16 cellular contexts compared by ENCODE assay signal in the genomic region with DNA sequence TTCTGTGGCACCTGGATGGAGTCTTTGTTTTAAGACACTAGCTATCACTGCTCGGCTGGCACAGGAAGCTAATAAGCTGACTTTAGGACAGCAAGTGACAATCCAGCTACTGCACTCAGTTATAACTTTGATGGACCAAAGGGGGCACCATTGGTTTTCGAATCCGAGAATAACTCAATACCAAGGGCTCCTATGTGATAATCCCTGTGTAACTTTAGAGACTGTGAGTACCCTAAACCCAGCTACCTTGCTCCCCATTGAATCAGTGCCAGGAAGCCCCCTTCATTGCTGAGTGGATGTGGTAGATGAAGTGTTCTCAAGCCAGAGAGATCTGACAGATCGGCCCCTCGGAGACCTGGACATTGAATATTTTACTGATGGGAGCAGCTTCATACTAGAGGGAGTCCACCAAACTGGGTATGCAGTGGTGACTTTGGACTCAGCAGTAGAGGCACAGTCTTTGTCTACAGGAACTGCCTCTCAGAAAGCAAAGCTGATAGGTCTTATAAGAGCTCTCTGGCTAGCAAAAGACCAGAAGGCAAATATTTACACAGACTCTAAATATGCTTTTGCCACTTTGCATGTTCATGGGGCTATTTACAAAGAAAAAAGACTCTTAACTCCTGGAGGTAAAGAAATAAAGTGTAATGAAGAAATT. TPM values are rescaled to one million over a fixed set of nuclear protein-coding genes. Genes with fewer than 3 reads are reported as not detected.
A peak's percentile ranks its signal among the peaks of the same experiment; 100 is the strongest.
DNase-seq lines count a peak whose midpoint lies in the region; ATAC-seq and TF ChIP-seq lines count a peak whose summit lies in the region.
"Had no signal": no experiment of that assay in that cellular context is flagged by ENCODE, and none has a peak within 500 bp of the region (broad histone marks: within the 10 kb centered on the region; RNA-seq: fewer than 3 reads in every experiment).

No MANE protein-coding gene starts in this region.

- no peaks in the 10 kb centered on the region for H3K36me3 ChIP-seq in breast epithelium
- H3K36me3 ChIP-seq: cardiac muscle cell, suprapubic skin had no signal

- no peaks in the 10 kb centered on the region for H3K9me3 ChIP-seq in breast epithelium
- H3K9me3 ChIP-seq: suprapubic skin had no signal

- TF ChIP-seq CTCF in MCF 10A (IDR thresholded peaks at IDR 0.05; ENCODE audit: unreplicated experiment) (no peak), breast epithelium (IDR thresholded peaks at IDR 0.05) (no peak), fibroblast of villous mesenchyme (IDR thresholded peaks at IDR 0.05; ENCODE audit: insufficient read depth, low read depth, low read length) (peak; percentile 40)

- no peak overlapping the region for H3K4me3 Mint-ChIP-seq in MCF 10A (ENCODE audit: unreplicated experiment)
- no peak overlapping the region for H3K4me3 Mint-ChIP-seq in activated CD8-positive, alpha-beta memory T cell treated with anti-CD3 and anti-CD28 coated beads, Interleukin-2, amount 10 ng/mL, durations not matched to agents 7 days and 5 days

- no peaks in the 10 kb centered on the region for H3K4me1 ChIP-seq in breast epithelium
- H3K4me1 ChIP-seq: suprapubic skin had no signal

- no peaks in the 10 kb centered on the region for H3K27me3 Mint-ChIP-seq in MCF 10A (ENCODE audit: insufficient read depth, unreplicated experiment)
- H3K27me3 Mint-ChIP-seq in activated CD8-positive, alpha-beta memory T cell treated with anti-CD3 and anti-CD28 coated beads, Interleukin-2, amount 10 ng/mL, durations not matched to agents 7 days and 5 days, result no peaks in the 10 kb centered on the region

- intact Hi-C loops in MCF 10A (cut with micrococcal nuclease), result no loop called here
- intact Hi-C loops in breast epithelium (cut with DNase I; ENCODE audit: low total_unique reads), result no loop called here

- H3K36me3 Mint-ChIP-seq in MCF 10A (ENCODE audit: insufficient read depth, unreplicated experiment), result no peaks in the 10 kb centered on the region
- H3K36me3 Mint-ChIP-seq in activated CD8-positive, alpha-beta memory T cell treated with anti-CD3 and anti-CD28 coated beads, Interleukin-2, amount 10 ng/mL, durations not matched to agents 7 days and 5 days, result no peaks in the 10 kb centered on the region

- no peak overlapping the region for H3K27ac Mint-ChIP-seq in MCF 10A (ENCODE audit: low read depth, unreplicated experiment)
- H3K27ac Mint-ChIP-seq in activated CD8-positive, alpha-beta memory T cell treated with anti-CD3 and anti-CD28 coated beads, Interleukin-2, amount 10 ng/mL, durations not matched to agents 7 days and 5 days, result no peak overlapping the region

- ATAC-seq in activated CD8-positive, alpha-beta memory T cell treated with anti-CD3 and anti-CD28 coated beads, Interleukin-2, amount 10 ng/mL, durations not matched to agents 7 days and 5 days, result no peak

- CTCF ChIA-PET in MCF 10A (lab: Yijun Ruan, JAX), result interaction anchor here (1.0 kb wide), 1 partner anchor 258 kb away, joined by 4 read pairs; no protein-coding TSS in a partner anchor
- CTCF ChIA-PET in activated CD8-positive, alpha-beta memory T cell treated with anti-CD3 and anti-CD28 coated beads, Interleukin-2, amount 10 ng/mL, durations not matched to agents 7 days and 5 days (lab: Charles Lee), result no interaction called here

- H3K4me3 ChIP-seq in breast epithelium, result no peak overlapping the region
- no peak overlapping the region for H3K4me3 ChIP-seq in fibroblast of villous mesenchyme (ENCODE audit: low read depth, low read length)
- H3K4me3 ChIP-seq: cardiac muscle cell, suprapubic skin had no signal

- H3K4me1 Mint-ChIP-seq in MCF 10A (ENCODE audit: insufficient read depth, unreplicated experiment), result no peaks in the 10 kb centered on the region
- H3K4me1 Mint-ChIP-seq in activated CD8-positive, alpha-beta memory T cell treated with anti-CD3 and anti-CD28 coated beads, Interleukin-2, amount 10 ng/mL, durations not matched to agents 7 days and 5 days, result no peaks in the 10 kb centered on the region

- DNase-seq in MCF 10A (ENCODE audit: unreplicated experiment), result peak; percentile 22
- DNase-seq in breast epithelium (ENCODE audit: low spot score in 2 of 2), result no peak
- peak; percentile 36 for DNase-seq in OCI-M1 (lab: John Stamatoyannopoulos, UW)
- peak; percentile 36 for DNase-seq in fibroblast of villous mesenchyme (ENCODE audit: low read depth)
- DNase-seq in activated CD8-positive, alpha-beta memory T cell treated with anti-CD3 and anti-CD28 coated beads, Interleukin-2, amount 10 ng/mL, durations not matched to agents 7 days and 5 days, result no peak
- no peak for DNase-seq in SKM-1 (lab: John Stamatoyannopoulos, UW; ENCODE audit: unreplicated experiment)
- no peak for DNase-seq in NCI-H345 treated with DMSO at 0.1 percent for 48 hours (lab: John Stamatoyannopoulos, UW; ENCODE audit: unreplicated experiment)
- DNase-seq in stimulated activated CD8-positive, alpha-beta memory T cell treated with anti-CD3 and anti-CD28 coated beads, Interleukin-4, amount 100 ng/mL, for 48 hours, result no peak
- DNase-seq: activated naive CD4-positive, alpha-beta T cell treated with anti-CD3 and anti-CD28 coated beads, Interleukin-2, amount 50 U/mL, for 16 hours; DMS 273 treated with DMSO at 0.1 percent for 48 hours; glutamatergic neuron; kidney; NCI-H187; stimulated activated CD4-positive, alpha-beta T cell treated with anti-CD3 and anti-CD28 coated beads, Interleukin-15, amount 100 ng/mL, for 24 hours had no signal

- peaks cover 8% of the 10 kb centered on the region for H3K9me3 Mint-ChIP-seq in MCF 10A (ENCODE audit: unreplicated experiment)
- H3K9me3 Mint-ChIP-seq in activated CD8-positive, alpha-beta memory T cell treated with anti-CD3 and anti-CD28 coated beads, Interleukin-2, amount 10 ng/mL, durations not matched to agents 7 days and 5 days (ENCODE audit: low read depth), result no peaks in the 10 kb centered on the region

- POLR2A ChIA-PET in MCF 10A (lab: Yijun Ruan, JAX), result no interaction called here

- no peak overlapping the region for H3K27ac ChIP-seq in breast epithelium
- H3K27ac ChIP-seq: cardiac muscle cell, suprapubic skin had no signal

- H3K27me3 ChIP-seq in breast epithelium, result no peaks in the 10 kb centered on the region
- H3K27me3 ChIP-seq: cardiac muscle cell, suprapubic skin had no signal

- no peak for TF ChIP-seq POLR2A in breast epithelium (IDR thresholded peaks at IDR 0.05)

- BruUV-seq in MCF 10A (replicated peaks; lab: Mats Ljungman, UMichigan), result no TSS peak

RNA-seq across cellular contexts. Expression of a gene that starts 35.5 kb away (rescaled TPM):
- total RNA-seq in MCF 10A (2022), result not detected in 2 replicates
- total RNA-seq in breast epithelium, result 1 to 10 TPM in 1 of 3 donors, under 1 TPM in 1, not detected in 1; 0.33 to 2.5 TPM
- not detected in 2 replicates for total RNA-seq in fibroblast of villous mesenchyme
- total RNA-seq in activated CD8-positive, alpha-beta memory T cell treated with anti-CD3 and anti-CD28 coated beads, Interleukin-2, amount 10 ng/mL, durations not matched to agents 7 days and 5 days, result not detected
- total RNA-seq: cardiac muscle cell had no signal

Comparison
In these comparisons a context has a peak if more than half of its experiments do, and no peak if none do; other contexts are left out.
1. DNase-seq: peak in MCF 10A (single experiment), OCI-M1 (single experiment) and fibroblast of villous mesenchyme (single experiment); none in breast epithelium (0 of 2), activated CD8-positive, alpha-beta memory T cell treated with anti-CD3 and anti-CD28 coated beads, Interleukin-2, amount 10 ng/mL, durations not matched to agents 7 days and 5 days (single experiment), SKM-1 (single experiment), NCI-H345 treated with DMSO at 0.1 percent for 48 hours (single experiment) and stimulated activated CD8-positive, alpha-beta memory T cell treated with anti-CD3 and anti-CD28 coated beads, Interleukin-4, amount 100 ng/mL, for 48 hours (single experiment).